In the genomic region with DNA sequence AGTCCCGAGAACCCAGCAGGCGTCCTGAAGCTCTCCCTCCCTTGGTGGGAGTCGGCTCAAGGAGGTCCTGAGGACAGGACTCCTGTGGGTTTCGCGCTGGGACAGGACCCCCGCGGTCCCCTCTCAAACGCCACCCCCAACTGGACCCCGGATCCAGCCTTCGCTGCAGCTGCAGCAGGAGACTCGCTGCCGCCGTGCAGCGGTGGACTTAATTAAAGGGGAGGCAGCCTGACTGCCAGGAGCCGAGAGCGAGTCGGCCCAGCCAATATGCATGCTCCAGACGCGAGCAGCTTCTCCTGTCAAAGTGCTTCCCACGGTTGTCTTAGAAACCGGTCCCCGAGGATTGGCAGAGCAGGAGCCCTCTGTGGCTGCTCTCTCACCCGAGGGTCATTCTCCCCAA, we compare ENCODE assay signal across 15 cellular contexts.
DNase-seq lines count a peak whose midpoint lies in the region; ATAC-seq and TF ChIP-seq lines count a peak whose summit lies in the region.
"Had no signal": no experiment of that assay in that cellular context is flagged by ENCODE, and none has a peak within 500 bp of the region (broad histone marks: within the 10 kb centered on the region; RNA-seq: fewer than 3 reads in every experiment).

No MANE protein-coding gene starts in this region.

- H3K36me3 Mint-ChIP-seq in MCF 10A (ENCODE audit: insufficient read depth, unreplicated experiment): no peaks in the 10 kb centered on the region
- H3K36me3 Mint-ChIP-seq in stimulated activated memory B cell treated with anti-CD40 and anti-IgM and Interleukin-4, amounts not matched to agents 10 μg/mL and 1 μg/mL and 100 μg/mL, for 72 hours: no peaks in the 10 kb centered on the region

- no peak overlapping the region for H3K4me3 ChIP-seq in mammary epithelial cell (replicated peaks in 1 of 3; ENCODE audit: insufficient read depth in 1 of 3, low read depth in 2 of 3, low read length in 3 of 3)
- H3K4me3 ChIP-seq: lung, pancreas had no signal

- DNase-seq in mammary epithelial cell (peak; percentile 0), MCF 10A (ENCODE audit: unreplicated experiment) (no peak), NCI-H748 (lab: John Stamatoyannopoulos, UW; ENCODE audit: unreplicated experiment) (peak; percentile 82), foreskin keratinocyte (peak in 1 of 2 donors; percentile 0), NOMO-1 treated with DMSO at 0.1 percent for 48 hours (lab: John Stamatoyannopoulos, UW; ENCODE audit: unreplicated experiment) (no peak)
- no peak for DNase-seq in activated CD8-positive, alpha-beta memory T cell treated with anti-CD3 and anti-CD28 coated beads, Interleukin-2, amount 50 U/mL, for 48 hours
- DNase-seq in NK-92 treated with Interleukin-12 subunit alpha and Interleukin-12 subunit beta, amount 100 ng/mL, for 24 hours (lab: John Stamatoyannopoulos, UW): no peak
- DNase-seq: effector memory CD8-positive, alpha-beta T cell; SHP77 treated with DMSO at 0.1 percent for 48 hours; stimulated activated naive CD4-positive, alpha-beta T cell treated with Interleukin-2 at 50 U/mL for 16 hours had no signal

- H3K9ac ChIP-seq in mammary epithelial cell (ENCODE audit: insufficient read depth, low read length): no peak overlapping the region

- H3K4me1 ChIP-seq in mammary epithelial cell (ENCODE audit: insufficient read depth, low read length) (no peaks in the 10 kb centered on the region), foreskin keratinocyte (no peaks in the 10 kb centered on the region)
- H3K4me1 ChIP-seq: pancreas had no signal

- no peaks in the 10 kb centered on the region for H3K36me3 ChIP-seq in mammary epithelial cell (ENCODE audit: insufficient read depth, low read length)
- H3K36me3 ChIP-seq: pancreas had no signal

- H3K27ac ChIP-seq in mammary epithelial cell (ENCODE audit: insufficient read depth, low read depth, low read length) (no peak overlapping the region), foreskin keratinocyte (no peak overlapping the region)
- H3K27ac ChIP-seq: pancreas, VCaP had no signal

- ATAC-seq in foreskin keratinocyte: peak; percentile 28
- peak; percentile 20 for ATAC-seq in stimulated activated memory B cell treated with anti-CD40 and anti-IgM and Interleukin-4, amounts not matched to agents 10 μg/mL and 1 μg/mL and 100 μg/mL, for 72 hours
- ATAC-seq: effector memory CD8-positive, alpha-beta T cell had no signal

- H3K4me3 Mint-ChIP-seq in MCF 10A (ENCODE audit: unreplicated experiment): no peak overlapping the region
- no peak overlapping the region for H3K4me3 Mint-ChIP-seq in stimulated activated memory B cell treated with anti-CD40 and anti-IgM and Interleukin-4, amounts not matched to agents 10 μg/mL and 1 μg/mL and 100 μg/mL, for 72 hours
- H3K4me3 Mint-ChIP-seq: B cell; effector memory CD8-positive, alpha-beta T cell had no signal

- H3K79me2 ChIP-seq in mammary epithelial cell (ENCODE audit: insufficient read depth, low read length): no peaks in the 10 kb centered on the region

- H3K4me1 Mint-ChIP-seq in MCF 10A (ENCODE audit: insufficient read depth, unreplicated experiment): no peaks in the 10 kb centered on the region
- H3K4me1 Mint-ChIP-seq in stimulated activated memory B cell treated with anti-CD40 and anti-IgM and Interleukin-4, amounts not matched to agents 10 μg/mL and 1 μg/mL and 100 μg/mL, for 72 hours: no peaks in the 10 kb centered on the region
- H3K4me1 Mint-ChIP-seq: B cell had no signal

- TF ChIP-seq CTCF in mammary epithelial cell (conservative IDR thresholded peaks at IDR 0.05 in 1 of 2, IDR thresholded peaks at IDR 0.05 in 1 of 2; ENCODE audit: extremely low read depth in 1 of 2, insufficient read depth in 1 of 2, low read depth in 1 of 2, low read length in 2 of 2) (no peak), MCF 10A (IDR thresholded peaks at IDR 0.05; ENCODE audit: unreplicated experiment) (no peak), foreskin keratinocyte (conservative IDR thresholded peaks at IDR 0.05) (no peak)

- H2AFZ ChIP-seq in mammary epithelial cell (ENCODE audit: low read depth, low read length): no peak overlapping the region

- H4K20me1 ChIP-seq in mammary epithelial cell (ENCODE audit: insufficient read depth, low read length): no peaks in the 10 kb centered on the region

- H3K27me3 ChIP-seq in mammary epithelial cell (ENCODE audit: insufficient read depth, low read length): no peaks in the 10 kb centered on the region
- no peaks in the 10 kb centered on the region for H3K27me3 ChIP-seq in foreskin keratinocyte
- H3K27me3 ChIP-seq: pancreas had no signal

- no peak overlapping the region for H3K27ac Mint-ChIP-seq in MCF 10A (ENCODE audit: low read depth, unreplicated experiment)
- no peak overlapping the region for H3K27ac Mint-ChIP-seq in stimulated activated memory B cell treated with anti-CD40 and anti-IgM and Interleukin-4, amounts not matched to agents 10 μg/mL and 1 μg/mL and 100 μg/mL, for 72 hours
- H3K27ac Mint-ChIP-seq: B cell; effector memory CD8-positive, alpha-beta T cell had no signal

- no TSS peak for BruUV-seq in mammary epithelial cell (replicated peaks; lab: Mats Ljungman, UMichigan)
- no TSS peak for BruUV-seq in MCF 10A (replicated peaks; lab: Mats Ljungman, UMichigan)

- intact Hi-C loops in mammary epithelial cell (cut with micrococcal nuclease) (no loop called here), MCF 10A (cut with micrococcal nuclease) (no loop called here)

- peaks cover 7% of the 10 kb centered on the region for H3K9me3 Mint-ChIP-seq in MCF 10A (ENCODE audit: unreplicated experiment)
- no peaks in the 10 kb centered on the region for H3K9me3 Mint-ChIP-seq in stimulated activated memory B cell treated with anti-CD40 and anti-IgM and Interleukin-4, amounts not matched to agents 10 μg/mL and 1 μg/mL and 100 μg/mL, for 72 hours

- in situ Hi-C loops in mammary epithelial cell (cut with MboI; ENCODE audit: low sequenced_read_pairs in 2 of 2): no loop called here

- POLR2A ChIA-PET in MCF 10A (lab: Yijun Ruan, JAX): no interaction called here

- CTCF ChIA-PET in mammary epithelial cell (lab: Charles Lee; ENCODE audit: low non-redundant PET) (no interaction called here), MCF 10A (lab: Yijun Ruan, JAX) (no interaction called here)

- 66% methylated on average over 5 of the region's 23 CpGs for WGBS in mammary epithelial cell (ENCODE audit: low coverage, missing lambda C conversion rate)

- no peak overlapping the region for H3K4me2 ChIP-seq in mammary epithelial cell (ENCODE audit: insufficient read depth, low read depth, low read length)

- dilution Hi-C loops in mammary epithelial cell (cut with HindIII; ENCODE audit: low sequenced_read_pairs): no loop called here

- peaks cover 10% of the 10 kb centered on the region for H3K9me3 ChIP-seq in mammary epithelial cell (replicated peaks; ENCODE audit: insufficient read depth, low read length)
- H3K9me3 ChIP-seq: pancreas had no signal

- H3K27me3 Mint-ChIP-seq in MCF 10A (ENCODE audit: insufficient read depth, unreplicated experiment): no peaks in the 10 kb centered on the region
- H3K27me3 Mint-ChIP-seq in stimulated activated memory B cell treated with anti-CD40 and anti-IgM and Interleukin-4, amounts not matched to agents 10 μg/mL and 1 μg/mL and 100 μg/mL, for 72 hours: no peaks in the 10 kb centered on the region
- H3K27me3 Mint-ChIP-seq: B cell had no signal

Comparison
In these comparisons a context has a peak if more than half of its experiments do, and no peak if none do; other contexts are left out.
1. DNase-seq: peak in mammary epithelial cell (single experiment) and NCI-H748 (single experiment); none in MCF 10A (single experiment), activated CD8-positive, alpha-beta memory T cell treated with anti-CD3 and anti-CD28 coated beads, Interleukin-2, amount 50 U/mL, for 48 hours (single experiment), NK-92 treated with Interleukin-12 subunit alpha and Interleukin-12 subunit beta, amount 100 ng/mL, for 24 hours (single experiment) and NOMO-1 treated with DMSO at 0.1 percent for 48 hours (single experiment).